ENCODE assay signal across 9 cellular contexts in the genomic region with DNA sequence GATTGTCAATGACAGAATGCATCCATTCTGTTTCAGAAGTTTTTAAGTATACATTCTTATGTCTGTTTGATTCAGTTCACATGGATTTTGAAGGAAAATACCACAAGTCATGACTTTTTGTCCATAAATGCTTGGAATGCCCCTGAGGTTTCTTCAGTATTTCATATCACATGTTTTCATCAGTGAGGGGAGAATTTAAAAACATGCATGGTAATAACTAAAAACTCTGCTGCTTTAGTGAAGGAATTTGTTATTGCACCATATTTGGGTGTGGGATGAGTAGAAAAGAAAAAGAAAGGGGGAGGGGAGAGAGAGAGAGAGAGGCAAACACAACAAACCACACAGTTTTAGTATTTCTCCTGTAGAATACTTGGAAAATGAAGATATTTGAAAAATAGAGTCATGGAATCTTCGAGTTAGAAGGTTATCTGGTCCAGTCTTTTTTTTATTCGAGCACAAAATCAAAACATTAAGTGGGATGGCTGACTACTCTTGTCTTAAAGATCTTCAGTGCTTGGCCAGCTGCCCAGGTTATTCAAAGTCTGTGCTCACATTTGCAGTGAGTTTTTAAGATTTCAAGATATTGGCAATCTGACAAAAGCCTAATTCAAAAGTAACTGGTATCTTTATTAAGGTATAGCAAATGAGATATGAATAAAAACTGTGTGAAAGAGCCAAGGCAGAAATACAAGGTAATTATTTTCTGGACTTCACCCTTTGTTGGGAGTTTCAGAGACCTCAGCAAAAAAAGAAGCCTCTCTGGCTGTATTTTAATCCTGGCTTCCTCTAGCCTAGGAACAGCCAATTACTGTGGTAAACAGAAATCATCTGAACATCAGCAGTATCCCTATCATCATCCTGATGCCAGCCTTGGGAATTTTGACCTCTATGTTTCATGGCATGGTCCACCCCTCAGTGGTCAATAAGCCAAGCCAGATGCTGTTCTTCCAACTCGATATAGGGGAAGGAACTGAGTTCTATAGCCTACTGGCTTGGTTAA.
DNase-seq lines count a peak whose midpoint lies in the region; ATAC-seq and TF ChIP-seq lines count a peak whose summit lies in the region.
"Had no signal": no experiment of that assay in that cellular context is flagged by ENCODE, and none has a peak within 500 bp of the region (broad histone marks: within the 10 kb centered on the region; RNA-seq: fewer than 3 reads in every experiment).

No MANE protein-coding gene starts in this region.

- no peak for ATAC-seq in HG03280 (IDR thresholded peaks at IDR 0.05; ENCODE audit: unreplicated experiment)
- ATAC-seq: activated CD4-positive, alpha-beta T cell treated with anti-CD3 and anti-CD28 coated beads for 36 hours had no signal

- H3K4me1 ChIP-seq in adrenal gland (replicated peaks in 1 of 2) = peaks cover 8 to 27% of the 10 kb centered on the region in 2 donors
- peaks cover 15% of the 10 kb centered on the region for H3K4me1 ChIP-seq in suprapubic skin

- intact Hi-C loops in adrenal gland (cut with DNase I) = no loop called here

- no peaks in the 10 kb centered on the region for H3K9me3 ChIP-seq in adrenal gland (replicated peaks in 1 of 3)
- no peaks in the 10 kb centered on the region for H3K9me3 ChIP-seq in suprapubic skin

- peak overlapping the region in 2 of 5 donors; percentile 55 to 69 for H3K27ac ChIP-seq in adrenal gland
- H3K27ac ChIP-seq in suprapubic skin = peak overlapping the region; percentile 48

- H3K4me3 ChIP-seq in adrenal gland (no peak overlapping the region), suprapubic skin (no peak overlapping the region)

- TF ChIP-seq POLR2A in adrenal gland (IDR thresholded peaks at IDR 0.05) (no peak), suprapubic skin (IDR thresholded peaks at IDR 0.05) (no peak)

- 35 to 46% (median 42%) methylated on average over 3 of the region's 3 CpGs for WGBS in adrenal gland, 4 donors
- WGBS in suprapubic skin = 19% methylated on average over 3 of the region's 3 CpGs

- H3K36me3 ChIP-seq in adrenal gland (replicated peaks in 1 of 2) (no peaks in the 10 kb centered on the region), suprapubic skin (no peaks in the 10 kb centered on the region)

- DNase-seq in HPDE6-E6E7 (ENCODE audit: extremely low spot score) (peak; percentile 12), adrenal gland (peak; percentile 45 to 82 (median 69)), hepatic stellate cell (ENCODE audit: low spot score) (peak; percentile 54), suprapubic skin (ENCODE audit: low spot score in 2 of 2) (peak; percentile 77 to 82), cerebellum (ENCODE audit: low spot score) (no peak), SIG-M5 (lab: John Stamatoyannopoulos, UW) (no peak)
- DNase-seq in activated naive CD4-positive, alpha-beta T cell (lab: John Stamatoyannopoulos, UW) = no peak
- DNase-seq: activated CD4-positive, alpha-beta T cell treated with anti-CD3 and anti-CD28 coated beads for 36 hours had no signal

- H3K27me3 ChIP-seq in adrenal gland (no peaks in the 10 kb centered on the region), suprapubic skin (no peaks in the 10 kb centered on the region)

- TF ChIP-seq CTCF in adrenal gland (IDR thresholded peaks at IDR 0.05) (no peak), suprapubic skin (IDR thresholded peaks at IDR 0.05) (no peak)

- TF ChIP-seq EP300 in suprapubic skin (IDR thresholded peaks at IDR 0.05) = no peak

Comparison
In these comparisons a context has a peak if more than half of its experiments do, and no peak if none do; other contexts are left out.
1. DNase-seq: peak in HPDE6-E6E7 (single experiment), adrenal gland (7 of 7), hepatic stellate cell (single experiment) and suprapubic skin (2 of 2); none in activated naive CD4-positive, alpha-beta T cell (0 of 4), cerebellum (single experiment) and SIG-M5 (single experiment).